In the genomic region with DNA sequence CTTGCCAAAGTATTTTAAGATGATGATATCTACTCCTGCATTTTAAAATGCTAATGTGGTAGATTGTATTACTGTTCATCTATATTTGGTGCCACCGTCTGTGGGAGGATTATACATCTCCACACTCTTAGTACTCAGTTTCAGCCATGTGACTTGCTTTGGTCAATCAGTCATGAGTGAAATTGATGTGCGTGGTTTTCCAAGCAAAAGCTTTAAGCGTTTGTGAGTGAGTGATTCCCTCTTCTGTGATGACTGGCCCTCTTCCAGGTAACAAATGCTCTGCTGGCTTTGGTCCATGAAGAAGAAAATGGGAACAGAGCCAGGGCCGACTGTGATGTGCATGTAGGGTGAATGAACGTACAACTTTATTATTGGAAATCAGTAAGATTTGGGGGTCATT, we compare ENCODE assay signal across 10 cellular contexts.
DNase-seq lines count a peak whose midpoint lies in the region; ATAC-seq and TF ChIP-seq lines count a peak whose summit lies in the region.
"Had no signal": no experiment of that assay in that cellular context is flagged by ENCODE, and none has a peak within 500 bp of the region (broad histone marks: within the 10 kb centered on the region; RNA-seq: fewer than 3 reads in every experiment).

No MANE protein-coding gene starts in this region.

- H3K27me3 ChIP-seq in tibial artery: no peaks in the 10 kb centered on the region
- H3K27me3 ChIP-seq: neutrophil had no signal

- H3K4me3 ChIP-seq in fibroblast of pulmonary artery (replicated peaks; ENCODE audit: low read depth, low read length): no peak overlapping the region
- H3K4me3 ChIP-seq in tibial artery: no peak overlapping the region

- TF ChIP-seq CTCF in fibroblast of pulmonary artery (IDR thresholded peaks at IDR 0.05; ENCODE audit: low read length, missing control alignments) (no peak), tibial artery (IDR thresholded peaks at IDR 0.05) (no peak)

- DNase-seq in Daoy (ENCODE audit: low read depth): peak; percentile 22
- DNase-seq in NCI-H2196 treated with DMSO at 0.1 percent for 48 hours (lab: John Stamatoyannopoulos, UW; ENCODE audit: unreplicated experiment): peak; percentile 1
- peak; percentile 14 for DNase-seq in fibroblast of pulmonary artery (ENCODE audit: low read depth)
- DNase-seq in tibial artery: no peak
- DNase-seq in D341Med (ENCODE audit: low spot score): no peak
- DNase-seq: activated naive CD4-positive, alpha-beta T cell treated with anti-CD3 and anti-CD28 coated beads for 36 hours had no signal

- H3K36me3 ChIP-seq in tibial artery: no peaks in the 10 kb centered on the region
- H3K36me3 ChIP-seq: neutrophil had no signal

- intact Hi-C loops in tibial artery (cut with DNase I; ENCODE audit: low total_unique reads): no loop called here

- no peaks in the 10 kb centered on the region for H3K9me3 ChIP-seq in tibial artery
- H3K9me3 ChIP-seq: neutrophil had no signal

- peak; percentile 70 for ATAC-seq in HG02642 (IDR thresholded peaks at IDR 0.05; ENCODE audit: poor library complexity, unreplicated experiment)
- ATAC-seq in GM21381 (IDR thresholded peaks at IDR 0.05; ENCODE audit: unreplicated experiment): no peak
- ATAC-seq in GM21786 (IDR thresholded peaks at IDR 0.05; ENCODE audit: unreplicated experiment): no peak

- H3K27ac ChIP-seq in tibial artery: no peak overlapping the region
- H3K27ac ChIP-seq: neutrophil had no signal

- H3K4me1 ChIP-seq in tibial artery: no peaks in the 10 kb centered on the region

Comparison
In these comparisons a context has a peak if more than half of its experiments do, and no peak if none do; other contexts are left out.
1. DNase-seq: peak in Daoy (single experiment), NCI-H2196 treated with DMSO at 0.1 percent for 48 hours (single experiment) and fibroblast of pulmonary artery (single experiment); none in tibial artery (0 of 2) and D341Med (single experiment).